7 cellular contexts compared by ENCODE assay signal in genomic region chr18:51196811-51197660, GRCh38. TPM values are rescaled to one million over a fixed set of nuclear protein-coding genes. Genes with fewer than 3 reads are reported as not detected.
DNase-seq lines count a peak whose midpoint lies in the region; FAIRE-seq and TF ChIP-seq lines count a peak whose summit lies in the region.

No MANE protein-coding gene starts in this region.

- H2AFZ ChIP-seq in GM23248 = peak overlapping the region; percentile 70
- peak overlapping the region; percentile 52 for H2AFZ ChIP-seq in endothelial cell of umbilical vein (ENCODE audit: low read depth, low read length)

- H4K20me1 ChIP-seq in GM23248 (ENCODE audit: insufficient read depth) (peaks cover 25% of the 10 kb centered on the region; the same call in 1 of the 2 replicates), endothelial cell of umbilical vein (replicated peaks; ENCODE audit: control insufficient read depth, extremely low read depth, insufficient read depth, low read length) (peaks cover 9% of the 10 kb centered on the region)

- dilution Hi-C loops in endothelial cell of umbilical vein (cut with MboI; ENCODE audit: extremely low pct_ligation_motif_present, low sequenced_read_pairs) = no loop called here

- no peaks in the 10 kb centered on the region for H3K9me2 ChIP-seq in GM23248 (ENCODE audit: insufficient read depth)

- CTCF ChIA-PET in endothelial cell of umbilical vein (lab: Charles Lee) = interaction anchor here (0.8 to 1.7 kb wide), 2 partner anchors 87 to 327 kb away, joined by 3 to 6 read pairs; no protein-coding TSS in a partner anchor

- in situ Hi-C loops in GM23248 (cut with MboI) = no loop called here

- DNase-seq in GM10266 (ENCODE audit: extremely low spot score) (peak; percentile 39), GM23248 (peak; percentile 75), M059J (ENCODE audit: low read depth) (peak; percentile 59), endothelial cell of umbilical vein (ENCODE audit: low read depth, low spot score) (peak; percentile 53)
- DNase-seq in activated CD4-positive, alpha-beta T cell treated with anti-CD3 and anti-CD28 coated beads, Interleukin-2, amount 10 ng/mL, durations not matched to agents 24 days and 14 days = peak; percentile 83

- H3K27me3 ChIP-seq in GM23248 (replicated peaks; ENCODE audit: insufficient read depth) (no peaks in the 10 kb centered on the region), endothelial cell of umbilical vein (ENCODE audit: control insufficient read depth in 2 of 2, insufficient read depth in 2 of 2, low read length in 2 of 2) (no peaks in the 10 kb centered on the region), mononuclear cell (ENCODE audit: insufficient read depth, low read length) (no peaks in the 10 kb centered on the region)

- H3K4me1 ChIP-seq in GM23248 (ENCODE audit: insufficient read depth) = peaks cover 32% of the 10 kb centered on the region
- peaks cover 29% of the 10 kb centered on the region for H3K4me1 ChIP-seq in endothelial cell of umbilical vein (ENCODE audit: control insufficient read depth, extremely low read depth, insufficient read depth, low read length)
- H3K4me1 ChIP-seq in mononuclear cell (ENCODE audit: insufficient read depth, low read length) = peaks cover 33% of the 10 kb centered on the region

- H3K36me3 ChIP-seq in GM23248 (ENCODE audit: low read depth) (no peaks in the 10 kb centered on the region), endothelial cell of umbilical vein (ENCODE audit: control insufficient read depth in 2 of 2, extremely low read depth in 1 of 2, insufficient read depth in 2 of 2, low read length in 2 of 2) (no peaks in the 10 kb centered on the region)

- peak overlapping the region; percentile 94 for H3K4me3 Mint-ChIP-seq in activated CD4-positive, alpha-beta T cell treated with anti-CD3 and anti-CD28 coated beads, Interleukin-2, amount 10 ng/mL, durations not matched to agents 24 days and 14 days

- no peak for TF ChIP-seq POLR2A in endothelial cell of umbilical vein (IDR thresholded peaks at IDR 0.05; ENCODE audit: low read depth, low read length)

- POLR2A ChIA-PET in endothelial cell of umbilical vein (lab: Charles Lee) = interaction anchor here (1.0 to 1.6 kb wide), 2 partner anchors 167 to 318 kb away, joined by 4 to 7 read pairs; partner anchors contain the start of genes ME2 and SMAD4

- no peaks in the 10 kb centered on the region for H3K9me3 Mint-ChIP-seq in activated CD4-positive, alpha-beta T cell treated with anti-CD3 and anti-CD28 coated beads, Interleukin-2, amount 10 ng/mL, durations not matched to agents 24 days and 14 days

- FAIRE-seq in endothelial cell of umbilical vein (lab: Jason Lieb, UNC) = no peak

- no peaks in the 10 kb centered on the region for H3K27me3 Mint-ChIP-seq in activated CD4-positive, alpha-beta T cell treated with anti-CD3 and anti-CD28 coated beads, Interleukin-2, amount 10 ng/mL, durations not matched to agents 24 days and 14 days

- H3F3A ChIP-seq in GM23248 (ENCODE audit: insufficient read depth) = peaks cover 29% of the 10 kb centered on the region

- peaks cover 27% of the 10 kb centered on the region for H3K4me1 Mint-ChIP-seq in activated CD4-positive, alpha-beta T cell treated with anti-CD3 and anti-CD28 coated beads, Interleukin-2, amount 10 ng/mL, durations not matched to agents 24 days and 14 days

- peak overlapping the region; percentile 98 for H3K27ac Mint-ChIP-seq in activated CD4-positive, alpha-beta T cell treated with anti-CD3 and anti-CD28 coated beads, Interleukin-2, amount 10 ng/mL, durations not matched to agents 24 days and 14 days

- H3K9ac ChIP-seq in GM23248 (peak overlapping the region; percentile 98), endothelial cell of umbilical vein (replicated peaks; ENCODE audit: extremely low read depth, insufficient read depth, low read length) (peak overlapping the region; percentile 98)

- 0 to 1% methylated on average over 46 to 65 of the region's 102 CpGs for WGBS in GM23248 (ENCODE audit: low coverage in 1 of 2, low lambda C conversion rate in 2 of 2, missing lambda C conversion rate in 2 of 2), 2 experiments

- intact Hi-C loops in activated CD4-positive, alpha-beta T cell treated with anti-CD3 and anti-CD28 coated beads, Interleukin-2, amount 10 ng/mL, durations not matched to agents 24 days and 14 days (cut with micrococcal nuclease) = loop anchor here (1.0 to 5.0 kb wide), 9 partner anchors 14 to 910 kb away; partner anchors contain the start of genes CXXC1, ELAC1, SKA1 and SMAD4
- intact Hi-C loops in endothelial cell of umbilical vein (cut with micrococcal nuclease) = loop anchor here (1.0 to 5.0 kb wide), 6 partner anchors 115 to 915 kb away; partner anchors contain the start of genes ELAC1, MBD1, SKA1 and SMAD4

- peak overlapping the region; percentile 89 for H3K4me2 ChIP-seq in GM23248 (ENCODE audit: unreplicated experiment)
- peak overlapping the region; percentile 97 for H3K4me2 ChIP-seq in endothelial cell of umbilical vein (ENCODE audit: insufficient read depth, low read length)

- H3K79me2 ChIP-seq in GM23248 (ENCODE audit: insufficient read depth) (peaks cover 47% of the 10 kb centered on the region), endothelial cell of umbilical vein (ENCODE audit: control insufficient read depth, insufficient read depth, low read length) (peaks cover 48% of the 10 kb centered on the region)

- H3K27ac ChIP-seq in GM23248 (peak overlapping the region; percentile 91), endothelial cell of umbilical vein (ENCODE audit: insufficient read depth, low read depth, low read length) (peak overlapping the region; percentile 91), temporal lobe (ENCODE audit: low read depth, low read length) (peak overlapping the region; percentile 63)

- no peaks in the 10 kb centered on the region for H3K9me3 ChIP-seq in GM23248 (ENCODE audit: low read depth)
- H3K9me3 ChIP-seq in endothelial cell of umbilical vein (replicated peaks; ENCODE audit: control insufficient read depth, insufficient read depth, low read length) = no peaks in the 10 kb centered on the region
- no peaks in the 10 kb centered on the region for H3K9me3 ChIP-seq in mononuclear cell (ENCODE audit: low read depth, low read length)

- no peak for TF ChIP-seq CTCF in GM10266 (IDR thresholded peaks at IDR 0.05; ENCODE audit: control insufficient read depth, insufficient read depth, low read depth, missing control alignments)
- TF ChIP-seq CTCF in endothelial cell of umbilical vein (IDR thresholded peaks at IDR 0.05; ENCODE audit: extremely low read depth in 1 of 2, insufficient read depth in 1 of 2, low read depth in 1 of 2, low read length in 2 of 2) = no peak

- H3K9me1 ChIP-seq in endothelial cell of umbilical vein (replicated peaks; ENCODE audit: control insufficient read depth, extremely low read depth, insufficient read depth, low read length) = peaks cover 3% of the 10 kb centered on the region

- H3K36me3 Mint-ChIP-seq in activated CD4-positive, alpha-beta T cell treated with anti-CD3 and anti-CD28 coated beads, Interleukin-2, amount 10 ng/mL, durations not matched to agents 24 days and 14 days (ENCODE audit: low read depth) = peaks cover 27% of the 10 kb centered on the region

- peak overlapping the region; percentile 94 for H3K4me3 ChIP-seq in GM23248
- peak overlapping the region; percentile 65 to 95 (median 95) for H3K4me3 ChIP-seq in endothelial cell of umbilical vein (replicated peaks in 1 of 3; ENCODE audit: insufficient read depth in 1 of 3, low read depth in 1 of 3, low read length in 3 of 3)
- H3K4me3 ChIP-seq in mononuclear cell (ENCODE audit: low read length) = peak overlapping the region; percentile 73

- no TSS peak for BruUV-seq in endothelial cell of umbilical vein (replicated peaks; lab: Mats Ljungman, UMichigan)

TF ChIP-seq in endothelial cell of umbilical vein, 7 proteins besides CTCF, POLR2A, EP300 and RAD21:
- no peak for TF ChIP-seq MYC (IDR thresholded peaks at IDR 0.05; ENCODE audit: low read depth, low read length)
- no peak for TF ChIP-seq MAX (IDR thresholded peaks at IDR 0.05; ENCODE audit: insufficient read depth, insufficient read length)
- no peak for TF ChIP-seq JUN (IDR thresholded peaks at IDR 0.05; ENCODE audit: borderline replicate concordance, insufficient read depth, insufficient read length, low read depth)
- TF ChIP-seq GATA2 (IDR thresholded peaks at IDR 0.05; ENCODE audit: insufficient read depth, insufficient read length, low read depth, low read length) = no peak
- no peak for TF ChIP-seq FOS (IDR thresholded peaks at IDR 0.05; ENCODE audit: borderline replicate concordance, insufficient read depth, low read length)
- TF ChIP-seq POLR2AphosphoS5 (IDR thresholded peaks at IDR 0.05; ENCODE audit: insufficient read depth, low read depth, low read length) = no peak
- no peak for TF ChIP-seq EZH2 (IDR thresholded peaks at IDR 0.05; ENCODE audit: borderline replicate concordance, low read depth, low read length, severe bottlenecking)

RNA-seq across cellular contexts. Expression of gene MEX3C, which starts 0.4 kb away (rescaled TPM):
- 44.5 and 50.7 TPM in 2 replicates for total RNA-seq in GM23248 (2014; rRNA removed; shearing (Covaris generic))
- 14.5 and 15.2 TPM in 2 replicates for polyA plus RNA-seq in GM23248 (2016; fragmentation: Nextera tagmentation; extraction: Ambion mirVana)
- 30.4 and 45.6 TPM in 2 replicates for total RNA-seq in M059J (2014; rRNA removed; shearing (Covaris generic))
- 57.4 and 62.6 TPM in 2 replicates for total RNA-seq in activated CD4-positive, alpha-beta T cell treated with anti-CD3 and anti-CD28 coated beads, Interleukin-2, amount 10 ng/mL, durations not matched to agents 24 days and 14 days
- total RNA-seq in endothelial cell of umbilical vein = 45.2 and 45.7 TPM in 2 replicates
- 19.2 and 23.4 TPM in 2 replicates for polyA plus RNA-seq in endothelial cell of umbilical vein
- 31.6 and 35.1 TPM in 2 replicates for polyA plus RNA-seq in endothelial cell of umbilical vein (2011; cell fraction: cytosol; rRNA removed)
- 30.5 and 33.8 TPM in 2 replicates for polyA plus RNA-seq in endothelial cell of umbilical vein (2011; cell fraction: nucleus; rRNA removed)
- polyA plus RNA-seq in endothelial cell of umbilical vein (2012) = 37.5 and 43.2 TPM in 2 replicates
- polyA minus RNA-seq in endothelial cell of umbilical vein = 59.8 and 64.0 TPM in 2 replicates
- polyA minus RNA-seq in endothelial cell of umbilical vein (2011; cell fraction: cytosol; rRNA and poly(A)+ RNA removed) = 17.8 TPM
- 52.4 and 64.0 TPM in 2 replicates for polyA minus RNA-seq in endothelial cell of umbilical vein (2011; cell fraction: nucleus; rRNA and poly(A)+ RNA removed)
- 107 TPM for total RNA-seq in mononuclear cell
- 62.2 TPM for total RNA-seq in temporal lobe

Comparison
In these comparisons a context has a peak if more than half of its experiments do, and no peak if none do; other contexts are left out.
1. Peak in every context shown above with its lines: DNase-seq, H3K4me3 ChIP-seq and H3K27ac ChIP-seq.